ENCODE assay signal across 8 cellular contexts in genomic region chr13:32267836-32268439, GRCh38. TPM values are rescaled to one million over a fixed set of nuclear protein-coding genes. Genes with fewer than 3 reads are reported as not detected.
DNase-seq lines count a peak whose midpoint lies in the region; ATAC-seq and TF ChIP-seq lines count a peak whose summit lies in the region.
"Had no signal": no experiment of that assay in that cellular context is flagged by ENCODE, and none has a peak within 500 bp of the region (broad histone marks: within the 10 kb centered on the region; RNA-seq: fewer than 3 reads in every experiment).

No MANE protein-coding gene starts in this region.

- ATAC-seq in GM18498 (IDR thresholded peaks at IDR 0.05; ENCODE audit: unreplicated experiment): peak; percentile 91
- peak; percentile 97 for ATAC-seq in HG02798 (IDR thresholded peaks at IDR 0.05; ENCODE audit: poor library complexity, unreplicated experiment)

- no peak overlapping the region for H3K4me2 ChIP-seq in neural cell (ENCODE audit: low read length)

- H3K9ac ChIP-seq in neural cell (ENCODE audit: low read length): no peak overlapping the region

- H3F3A ChIP-seq in neural cell (ENCODE audit: insufficient read depth, low read length, poor library complexity, severe bottlenecking): no peaks in the 10 kb centered on the region

- H3K4me3 ChIP-seq in neural cell (ENCODE audit: low read length): no peak overlapping the region

- no peaks in the 10 kb centered on the region for H3K4me1 Mint-ChIP-seq in brain

- no peak overlapping the region for H3K4me3 Mint-ChIP-seq in brain

- TF ChIP-seq CTCF in brain (conservative IDR thresholded peaks at IDR 0.05) (peak; percentile 21 to 28), neural cell (IDR thresholded peaks at IDR 0.05; ENCODE audit: poor library complexity, severe bottlenecking) (peak; percentile 50)

- TF ChIP-seq EP300 in neural cell (conservative IDR thresholded peaks at IDR 0.05; ENCODE audit: poor library complexity, severe bottlenecking): no peak

- peaks cover 75% of the 10 kb centered on the region for H3K36me3 Mint-ChIP-seq in brain

- H3K9me3 ChIP-seq in neural cell (ENCODE audit: low read length): no peaks in the 10 kb centered on the region

- H3K79me2 ChIP-seq in neural cell (replicated peaks; ENCODE audit: insufficient read depth, low read length): no peaks in the 10 kb centered on the region

- H2AFZ ChIP-seq in neural cell (ENCODE audit: low read depth, low read length): no peak overlapping the region

- H3K27ac ChIP-seq in neural cell (ENCODE audit: low read length): no peak overlapping the region

- no peaks in the 10 kb centered on the region for H3K27me3 ChIP-seq in neural cell (ENCODE audit: insufficient read depth, low read depth, low read length)

- no peaks in the 10 kb centered on the region for H4K20me1 ChIP-seq in neural cell (ENCODE audit: insufficient read depth)

- peak overlapping the region in 1 of 5 experiments; percentile 15 for H3K27ac Mint-ChIP-seq in brain

- no peaks in the 10 kb centered on the region for H3K27me3 Mint-ChIP-seq in brain

- peaks cover 0 to 2% (median 0%) of the 10 kb centered on the region in 5 experiments for H3K9me3 Mint-ChIP-seq in brain

- DNase-seq in SKM-1 treated with dmso at 0.1 percent for 144 hours (lab: John Stamatoyannopoulos, UW; ENCODE audit: unreplicated experiment) (peak; percentile 36), NCI-H2081 treated with DMSO at 0.1 percent for 48 hours (lab: John Stamatoyannopoulos, UW) (no peak), occipital lobe (lab: John Stamatoyannopoulos, UW) (no peak)

- TF ChIP-seq RAD21 in neural cell (conservative IDR thresholded peaks at IDR 0.05): peak; percentile 27

- H3K9me2 ChIP-seq in neural cell (ENCODE audit: insufficient read depth, low read length): no peaks in the 10 kb centered on the region

- H3K36me3 ChIP-seq in neural cell (ENCODE audit: insufficient read depth, low read length): peaks cover 19% of the 10 kb centered on the region

TF ChIP-seq in neural cell, 6 proteins besides CTCF, POLR2A, EP300 and RAD21:
- TF ChIP-seq EZH2 (IDR thresholded peaks at IDR 0.05; ENCODE audit: borderline replicate concordance, insufficient read depth, low read length, poor library complexity, severe bottlenecking) (no peak), SMC3 (conservative IDR thresholded peaks at IDR 0.05; ENCODE audit: poor library complexity) (peak; percentile 55)

RNA-seq across cellular contexts. Expression of gene ZAR1L, which starts 47.2 kb away (rescaled TPM):
- not detected for polyA plus RNA-seq in brain (ENCODE audit: insufficient read depth, low read depth, low replicate concordance)
- not detected in 2 replicates for polyA plus RNA-seq in neural cell
- not detected in 2 replicates for polyA minus RNA-seq in neural cell
- not detected for total RNA-seq in occipital lobe
- total RNA-seq: activated CD8-positive, alpha-beta memory T cell treated with anti-CD3 and anti-CD28 coated beads for 36 hours had no signal

RNA-seq across cellular contexts. Expression of gene BRCA2, which starts 47.4 kb away (rescaled TPM):
- polyA plus RNA-seq in brain (ENCODE audit: insufficient read depth, low read depth, low replicate concordance) (0.59 TPM), neural cell (0.11 and 0.32 TPM in 2 replicates)
- 0.97 and 1.9 TPM in 2 replicates for polyA minus RNA-seq in neural cell
- 2.3 TPM for total RNA-seq in occipital lobe
